ENCODE assay signal across 22 cellular contexts in the genomic region with DNA sequence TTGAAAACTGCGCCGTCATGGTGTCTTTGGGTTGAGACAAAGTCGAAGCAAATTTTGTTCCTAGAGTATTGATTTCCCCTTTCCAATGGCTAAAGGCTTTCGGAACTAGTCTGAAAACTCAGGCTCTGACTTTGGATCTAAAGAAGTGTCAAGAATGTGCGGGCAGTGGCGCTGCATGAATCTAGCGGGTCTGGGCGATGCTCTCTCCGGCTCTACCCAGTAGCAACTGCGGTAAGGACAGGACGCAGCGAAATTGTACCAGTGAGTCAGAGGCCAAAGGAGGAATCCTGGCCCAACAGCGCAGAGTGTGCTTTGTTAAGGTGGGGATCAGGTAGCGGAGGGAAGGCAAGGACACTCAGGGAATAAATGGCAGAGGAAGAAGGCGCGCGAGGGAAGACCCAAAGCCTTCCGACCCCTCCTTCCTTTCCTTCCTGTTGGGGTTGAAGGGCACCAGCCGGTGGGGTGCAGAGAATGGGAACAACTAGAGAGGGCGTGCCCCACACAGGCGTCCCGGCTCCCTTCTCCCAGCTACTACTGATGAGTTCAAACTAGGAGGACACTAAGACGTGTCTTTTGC. TPM values are rescaled to one million over a fixed set of nuclear protein-coding genes. Genes with fewer than 3 reads are reported as not detected.
DNase-seq lines count a peak whose midpoint lies in the region; ATAC-seq and TF ChIP-seq lines count a peak whose summit lies in the region.
"Had no signal": no experiment of that assay in that cellular context is flagged by ENCODE, and none has a peak within 500 bp of the region (broad histone marks: within the 10 kb centered on the region; RNA-seq: fewer than 3 reads in every experiment).

No MANE protein-coding gene starts in this region.

- H3K27me3 Mint-ChIP-seq in activated CD8-positive, alpha-beta memory T cell treated with anti-CD3 and anti-CD28 coated beads, Interleukin-2, amount 10 ng/mL, durations not matched to agents 7 days and 5 days: no peaks in the 10 kb centered on the region
- H3K27me3 Mint-ChIP-seq: CD4-positive, alpha-beta T cell had no signal

- CTCF ChIA-PET in activated CD8-positive, alpha-beta memory T cell treated with anti-CD3 and anti-CD28 coated beads, Interleukin-2, amount 10 ng/mL, durations not matched to agents 7 days and 5 days (lab: Charles Lee): interaction anchor here (6.3 kb wide), 1 partner anchor 17 kb away, joined by 60 read pairs; no protein-coding TSS in a partner anchor

- no peak overlapping the region for H3K27ac Mint-ChIP-seq in activated CD8-positive, alpha-beta memory T cell treated with anti-CD3 and anti-CD28 coated beads, Interleukin-2, amount 10 ng/mL, durations not matched to agents 7 days and 5 days
- H3K27ac Mint-ChIP-seq: CD4-positive, alpha-beta T cell had no signal

- no peak for TF ChIP-seq POLR2A in vagina (IDR thresholded peaks at IDR 0.05)

- H3K27ac ChIP-seq in vagina: no peak overlapping the region
- H3K27ac ChIP-seq: A549; BLaER1 treated with 17β-estradiol and CSF1 and Interleukin-3, amounts not matched to agents 10 nM and 100 nM had no signal

- H3K4me1 Mint-ChIP-seq in activated CD8-positive, alpha-beta memory T cell treated with anti-CD3 and anti-CD28 coated beads, Interleukin-2, amount 10 ng/mL, durations not matched to agents 7 days and 5 days: peaks cover 41% of the 10 kb centered on the region

- intact Hi-C loops in vagina (cut with DNase I): no loop called here

- H3K27me3 ChIP-seq in vagina: no peaks in the 10 kb centered on the region
- H3K27me3 ChIP-seq: BLaER1 treated with 17β-estradiol and CSF1 and Interleukin-3, amounts not matched to agents 10 nM and 100 nM had no signal

- no peaks in the 10 kb centered on the region for H3K9me3 ChIP-seq in vagina
- H3K9me3 ChIP-seq: A549; BLaER1 treated with 17β-estradiol and CSF1 and Interleukin-3, amounts not matched to agents 10 nM and 100 nM; SK-N-SH had no signal

- no peak for ATAC-seq in activated CD8-positive, alpha-beta memory T cell treated with anti-CD3 and anti-CD28 coated beads, Interleukin-2, amount 10 ng/mL, durations not matched to agents 7 days and 5 days
- ATAC-seq in HG03378 (IDR thresholded peaks at IDR 0.05; ENCODE audit: unreplicated experiment): no peak
- ATAC-seq: A549 had no signal

- no peak overlapping the region for H3K4me3 Mint-ChIP-seq in activated CD8-positive, alpha-beta memory T cell treated with anti-CD3 and anti-CD28 coated beads, Interleukin-2, amount 10 ng/mL, durations not matched to agents 7 days and 5 days
- H3K4me3 Mint-ChIP-seq: CD4-positive, alpha-beta T cell had no signal

- no peak overlapping the region for H3K4me3 ChIP-seq in vagina
- H3K4me3 ChIP-seq: A549; BLaER1 treated with 17β-estradiol and CSF1 and Interleukin-3, amounts not matched to agents 10 nM and 100 nM had no signal

- H3K4me1 ChIP-seq in vagina: peaks cover 12% of the 10 kb centered on the region

- H3K36me3 ChIP-seq in vagina: no peaks in the 10 kb centered on the region
- H3K36me3 ChIP-seq: BLaER1 treated with 17β-estradiol and CSF1 and Interleukin-3, amounts not matched to agents 10 nM and 100 nM had no signal

- DNase-seq in activated CD8-positive, alpha-beta memory T cell treated with anti-CD3 and anti-CD28 coated beads, Interleukin-2, amount 10 ng/mL, durations not matched to agents 7 days and 5 days: peak; percentile 25
- DNase-seq in ecto neural progenitor cell (ENCODE audit: low spot score): peak; percentile 30
- peak; percentile 54 for DNase-seq in islet precursor cell
- DNase-seq in vagina (ENCODE audit: extremely low spot score in 2 of 2): peak; percentile 64 to 78
- no peak for DNase-seq in MV-4-11 (lab: John Stamatoyannopoulos, UW)
- DNase-seq in A172 (ENCODE audit: low spot score): no peak
- DNase-seq: AML-193; CD4-positive, alpha-beta T cell; DMS53; H9; NCI-H1092; NCI-H1436; NCI-H187; NCI-H2171 treated with DMSO at 0.1 percent for 48 hours; NCI-H345; NCI-H524; NCI-H748 treated with DMSO at 0.1 percent for 48 hours; SK-N-SH had no signal

- peaks cover 6% of the 10 kb centered on the region for H3K36me3 Mint-ChIP-seq in activated CD8-positive, alpha-beta memory T cell treated with anti-CD3 and anti-CD28 coated beads, Interleukin-2, amount 10 ng/mL, durations not matched to agents 7 days and 5 days

- no peaks in the 10 kb centered on the region for H3K9me3 Mint-ChIP-seq in activated CD8-positive, alpha-beta memory T cell treated with anti-CD3 and anti-CD28 coated beads, Interleukin-2, amount 10 ng/mL, durations not matched to agents 7 days and 5 days (ENCODE audit: low read depth)
- H3K9me3 Mint-ChIP-seq: CD4-positive, alpha-beta T cell; H9 had no signal

- no peak for TF ChIP-seq CTCF in vagina (IDR thresholded peaks at IDR 0.05)

RNA-seq across cellular contexts. Expression of gene HLA-F, which starts 32.1 kb away (rescaled TPM):
- 100 to 1,000 TPM; 300 to 444 TPM for total RNA-seq in activated CD8-positive, alpha-beta memory T cell treated with anti-CD3 and anti-CD28 coated beads, Interleukin-2, amount 10 ng/mL, durations not matched to agents 7 days and 5 days
- total RNA-seq in vagina: 133 TPM
- total RNA-seq in A172 (2014; rRNA removed; shearing (Covaris generic)): 8.2 and 13.3 TPM in 2 replicates
- total RNA-seq: G401 had no signal

Comparison
In these comparisons a context has a peak if more than half of its experiments do, and no peak if none do; other contexts are left out.
1. DNase-seq: peak in activated CD8-positive, alpha-beta memory T cell treated with anti-CD3 and anti-CD28 coated beads, Interleukin-2, amount 10 ng/mL, durations not matched to agents 7 days and 5 days (single experiment), ecto neural progenitor cell (single experiment), islet precursor cell (single experiment) and vagina (2 of 2); none in MV-4-11 (single experiment) and A172 (single experiment).